ENCODE assay signal across 8 cellular contexts in the genomic region with DNA sequence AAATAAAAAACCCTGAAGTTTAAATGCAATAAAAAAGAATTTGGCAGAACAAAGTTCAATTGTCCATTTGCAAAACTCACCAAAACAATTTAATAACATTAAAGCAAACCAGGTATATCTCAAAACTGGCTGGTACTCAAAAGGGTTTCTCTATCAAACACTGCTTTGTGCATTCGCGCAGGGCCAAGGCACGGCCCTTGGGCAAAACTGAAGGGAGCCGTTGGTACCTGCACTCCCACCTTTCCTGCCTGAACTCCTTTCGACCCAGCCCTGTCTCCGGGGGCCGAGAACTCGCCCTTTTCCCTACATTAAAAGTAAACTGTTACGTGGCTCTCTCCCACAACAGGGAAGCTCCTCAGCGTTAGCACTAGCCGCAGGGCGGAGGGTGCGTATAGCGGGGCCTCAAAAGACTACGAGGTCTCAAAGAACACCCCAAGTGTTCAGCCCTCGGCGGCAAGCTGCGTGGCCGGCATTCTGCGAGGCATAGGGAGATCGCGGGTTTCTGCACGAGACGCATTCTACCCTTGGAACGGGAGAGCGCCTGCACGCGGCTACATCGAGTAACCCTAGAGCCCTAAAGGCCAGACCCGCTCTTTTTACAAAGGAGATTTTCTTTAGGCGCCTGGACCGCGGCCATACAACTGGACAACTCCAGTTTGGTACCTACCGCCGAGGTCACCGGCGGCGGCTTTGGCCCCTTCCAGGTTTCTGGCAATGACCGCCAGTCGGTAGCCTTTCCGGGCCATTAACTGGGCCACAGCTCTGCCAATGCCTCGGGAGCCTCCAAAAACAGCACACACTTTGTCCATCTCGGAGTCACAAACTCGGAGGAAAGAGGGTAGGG. TPM values are rescaled to one million over a fixed set of nuclear protein-coding genes. Genes with fewer than 3 reads are reported as not detected.
DNase-seq lines count a peak whose midpoint lies in the region; ATAC-seq lines count a peak whose summit lies in the region.

No MANE protein-coding gene starts in this region.

- peak overlapping the region; percentile 94 for H3K4ac ChIP-seq in mesenchymal stem cell (ENCODE audit: low read depth in 1 of 2, low read length in 2 of 2)

- WGBS in mesenchymal stem cell, result 1% methylated on average over 40 of the region's 44 CpGs

- peak; percentile 26 for ATAC-seq in HG03039 (IDR thresholded peaks at IDR 0.05; ENCODE audit: unreplicated experiment)

- H3K27me3 ChIP-seq in effector memory CD4-positive, alpha-beta T cell (replicated peaks; ENCODE audit: control insufficient read depth, insufficient read depth, low read length, poor library complexity, severe bottlenecking), result no peaks in the 10 kb centered on the region
- no peaks in the 10 kb centered on the region for H3K27me3 ChIP-seq in mesenchymal stem cell (ENCODE audit: control insufficient read depth in 1 of 2, insufficient read depth in 1 of 2, low read length in 2 of 2)

- no peak overlapping the region for H2BK12ac ChIP-seq in mesenchymal stem cell (ENCODE audit: low read length in 2 of 2)

- peak overlapping the region; percentile 94 for H3K9ac ChIP-seq in mesenchymal stem cell (ENCODE audit: low read length)

- peaks cover 11% of the 10 kb centered on the region for H3K79me1 ChIP-seq in mesenchymal stem cell (replicated peaks; ENCODE audit: low read length, poor library complexity, severe bottlenecking)

- peak overlapping the region; percentile 76 for H2BK5ac ChIP-seq in mesenchymal stem cell (ENCODE audit: low read depth, low read length, poor library complexity, severe bottlenecking)

- H2AK5ac ChIP-seq in mesenchymal stem cell (ENCODE audit: low read length, severe bottlenecking), result peak overlapping the region; percentile 69

- no peaks in the 10 kb centered on the region for H3K4me1 ChIP-seq in effector memory CD4-positive, alpha-beta T cell (ENCODE audit: control insufficient read depth, insufficient read depth, low read length, poor library complexity, severe bottlenecking)
- H3K4me1 ChIP-seq in mesenchymal stem cell (ENCODE audit: control insufficient read depth, insufficient read depth, low read depth, low read length), result peaks cover 3% of the 10 kb centered on the region

- H3K14ac ChIP-seq in mesenchymal stem cell (ENCODE audit: low read length in 2 of 2), result no peak overlapping the region

- peak overlapping the region; percentile 96 for H3K4me2 ChIP-seq in mesenchymal stem cell (ENCODE audit: low read length, poor library complexity, severe bottlenecking)

- peaks cover 5% of the 10 kb centered on the region for H3K36me3 ChIP-seq in effector memory CD4-positive, alpha-beta T cell (ENCODE audit: control insufficient read depth, insufficient read depth, low read length)
- peaks cover 0 to 13% of the 10 kb centered on the region in 2 experiments for H3K36me3 ChIP-seq in mesenchymal stem cell (ENCODE audit: control insufficient read depth in 1 of 2, insufficient read depth in 2 of 2, low read depth in 1 of 2, low read length in 2 of 2)

- peak overlapping the region; percentile 15 for H2AFZ ChIP-seq in mesenchymal stem cell (ENCODE audit: low read depth, low read length)

- DNase-seq in SKM-1 treated with dmso at 0.1 percent for 144 hours (lab: John Stamatoyannopoulos, UW; ENCODE audit: unreplicated experiment), result peak; percentile 40
- no peak for DNase-seq in SKM-1 (lab: John Stamatoyannopoulos, UW; ENCODE audit: unreplicated experiment)
- peak; percentile 33 for DNase-seq in NCI-H345 (lab: John Stamatoyannopoulos, UW)
- DNase-seq in activated CD4-positive, alpha-beta T cell treated with anti-CD3 and anti-CD28 coated beads, Interleukin-2, amount 50 U/mL, for 4 hours, result peak; percentile 40 to 54
- DNase-seq in effector memory CD4-positive, alpha-beta T cell, result peak; percentile 17 to 38 (median 37)
- DNase-seq in mesenchymal stem cell, result peak; percentile 74
- peak; percentile 25 for DNase-seq in stimulated activated CD8-positive, alpha-beta memory T cell treated with anti-CD3 and anti-CD28 coated beads, Interleukin-15, amount 100 ng/mL, for 1 hour (ENCODE audit: low read depth)

- peak overlapping the region; percentile 59 for H4K8ac ChIP-seq in mesenchymal stem cell (ENCODE audit: low read length)

- H3K9me3 ChIP-seq in effector memory CD4-positive, alpha-beta T cell (ENCODE audit: control insufficient read depth, low read length), result no peaks in the 10 kb centered on the region
- no peaks in the 10 kb centered on the region for H3K9me3 ChIP-seq in mesenchymal stem cell (ENCODE audit: control insufficient read depth, low read length)

- H4K91ac ChIP-seq in mesenchymal stem cell (ENCODE audit: low read length), result peak overlapping the region; percentile 80

- peak overlapping the region; percentile 91 for H3K27ac ChIP-seq in effector memory CD4-positive, alpha-beta T cell (ENCODE audit: insufficient read depth, low read length, poor library complexity, severe bottlenecking)
- peak overlapping the region; percentile 77 for H3K27ac ChIP-seq in mesenchymal stem cell (ENCODE audit: low read length, poor library complexity, severe bottlenecking)

- H3K4me3 ChIP-seq in effector memory CD4-positive, alpha-beta T cell (ENCODE audit: insufficient read depth, low read depth, low read length, poor library complexity, severe bottlenecking), result peak overlapping the region; percentile 70
- peak overlapping the region; percentile 76 to 96 for H3K4me3 ChIP-seq in mesenchymal stem cell (ENCODE audit: insufficient read depth in 1 of 2, low read depth in 1 of 2, low read length in 2 of 2)

- no peak overlapping the region for H2BK15ac ChIP-seq in mesenchymal stem cell (ENCODE audit: low read depth, poor library complexity, severe bottlenecking)

- peak overlapping the region; percentile 91 to 94 for H3K18ac ChIP-seq in mesenchymal stem cell (ENCODE audit: low read depth in 1 of 2, low read length in 2 of 2)

- H2BK120ac ChIP-seq in mesenchymal stem cell (ENCODE audit: low read depth, low read length), result peak overlapping the region; percentile 42

- peak overlapping the region in 1 of 2 experiments; percentile 90 for H3K23ac ChIP-seq in mesenchymal stem cell (ENCODE audit: low read length in 2 of 2)

RNA-seq across cellular contexts. Expression of gene CBR4, which starts 0.6 kb away (rescaled TPM):
- 6.7 TPM for polyA plus RNA-seq in mesenchymal stem cell (2013, experiment 1 of 2)
- 6.3 TPM for polyA plus RNA-seq in mesenchymal stem cell (2013, experiment 2 of 2)
